18 cellular contexts compared by ENCODE assay signal in genomic region chr11:114216804-114217195, GRCh38.
DNase-seq lines count a peak whose midpoint lies in the region; ATAC-seq and TF ChIP-seq lines count a peak whose summit lies in the region.
"Had no signal": no experiment of that assay in that cellular context is flagged by ENCODE, and none has a peak within 500 bp of the region (broad histone marks: within the 10 kb centered on the region; RNA-seq: fewer than 3 reads in every experiment).

No MANE protein-coding gene starts in this region.

- intact Hi-C loops in activated CD8-positive, alpha-beta T cell treated with anti-CD3 and anti-CD28 coated beads for 36 hours (cut with micrococcal nuclease): no loop called here

- peak overlapping the region; percentile 6 for H3K4me3 Mint-ChIP-seq in activated CD4-positive, alpha-beta T cell treated with anti-CD3 and anti-CD28 coated beads, Interleukin-2, amount 10 ng/mL, durations not matched to agents 7 days and 5 days
- no peak overlapping the region for H3K4me3 Mint-ChIP-seq in activated CD8-positive, alpha-beta T cell treated with anti-CD3 and anti-CD28 coated beads for 36 hours
- peak overlapping the region in 4 of 10 donors; percentile 0 to 21 (median 13) for H3K4me3 Mint-ChIP-seq in naive thymus-derived CD8-positive, alpha-beta T cell
- H3K4me3 Mint-ChIP-seq: CD14-positive monocyte; stimulated activated naive CD8-positive, alpha-beta T cell treated with anti-CD3 and anti-CD28 coated beads, Interleukin-15, Interleukin-2, amounts not matched to agents 100 ng/mL and 50 ng/mL, for 24 hours had no signal

- POLR2A ChIA-PET in activated CD4-positive, alpha-beta T cell treated with anti-CD3 and anti-CD28 coated beads, Interleukin-2, amount 10 ng/mL, durations not matched to agents 7 days and 5 days (lab: Charles Lee): no interaction called here
- POLR2A ChIA-PET in activated CD8-positive, alpha-beta T cell treated with anti-CD3 and anti-CD28 coated beads for 36 hours (lab: Charles Lee): no interaction called here
- POLR2A ChIA-PET in naive thymus-derived CD8-positive, alpha-beta T cell (lab: Charles Lee): no interaction called here

- H3K4me1 Mint-ChIP-seq in activated CD4-positive, alpha-beta T cell treated with anti-CD3 and anti-CD28 coated beads, Interleukin-2, amount 10 ng/mL, durations not matched to agents 7 days and 5 days: peaks cover 42% of the 10 kb centered on the region
- peaks cover 13% of the 10 kb centered on the region for H3K4me1 Mint-ChIP-seq in activated CD8-positive, alpha-beta T cell treated with anti-CD3 and anti-CD28 coated beads for 36 hours (ENCODE audit: low read depth)
- H3K4me1 Mint-ChIP-seq in naive thymus-derived CD8-positive, alpha-beta T cell: peaks cover 18 to 40% (median 23%) of the 10 kb centered on the region in 4 donors

- H3K9me3 Mint-ChIP-seq in activated CD4-positive, alpha-beta T cell treated with anti-CD3 and anti-CD28 coated beads, Interleukin-2, amount 10 ng/mL, durations not matched to agents 7 days and 5 days: no peaks in the 10 kb centered on the region
- H3K9me3 Mint-ChIP-seq in activated CD8-positive, alpha-beta T cell treated with anti-CD3 and anti-CD28 coated beads for 36 hours: no peaks in the 10 kb centered on the region
- H3K9me3 Mint-ChIP-seq in naive thymus-derived CD8-positive, alpha-beta T cell: no peaks in the 10 kb centered on the region
- H3K9me3 Mint-ChIP-seq: stimulated activated naive CD8-positive, alpha-beta T cell treated with anti-CD3 and anti-CD28 coated beads, Interleukin-15, Interleukin-2, amounts not matched to agents 100 ng/mL and 50 ng/mL, for 24 hours had no signal

- H3K27me3 Mint-ChIP-seq in activated CD4-positive, alpha-beta T cell treated with anti-CD3 and anti-CD28 coated beads, Interleukin-2, amount 10 ng/mL, durations not matched to agents 7 days and 5 days: peaks cover 2% of the 10 kb centered on the region
- no peaks in the 10 kb centered on the region for H3K27me3 Mint-ChIP-seq in activated CD8-positive, alpha-beta T cell treated with anti-CD3 and anti-CD28 coated beads for 36 hours
- H3K27me3 Mint-ChIP-seq in naive thymus-derived CD8-positive, alpha-beta T cell: peaks cover 0 to 4% (median 1%) of the 10 kb centered on the region in 5 donors
- H3K27me3 Mint-ChIP-seq: stimulated activated naive CD8-positive, alpha-beta T cell treated with anti-CD3 and anti-CD28 coated beads, Interleukin-15, Interleukin-2, amounts not matched to agents 100 ng/mL and 50 ng/mL, for 24 hours had no signal

- CTCF ChIA-PET in activated CD4-positive, alpha-beta T cell treated with anti-CD3 and anti-CD28 coated beads, Interleukin-2, amount 10 ng/mL, durations not matched to agents 7 days and 5 days (lab: Charles Lee): interaction anchor here (1.0 kb wide), 1 partner anchor 194 kb away, joined by 3 read pairs; no protein-coding TSS in a partner anchor
- CTCF ChIA-PET in activated CD8-positive, alpha-beta T cell treated with anti-CD3 and anti-CD28 coated beads for 36 hours (lab: Charles Lee): interaction anchor here (0.9 kb wide), 1 partner anchor 181 kb away, joined by 3 read pairs; no protein-coding TSS in a partner anchor

- H3K36me3 Mint-ChIP-seq in activated CD4-positive, alpha-beta T cell treated with anti-CD3 and anti-CD28 coated beads, Interleukin-2, amount 10 ng/mL, durations not matched to agents 7 days and 5 days (ENCODE audit: low read depth): peaks cover 2% of the 10 kb centered on the region
- H3K36me3 Mint-ChIP-seq in activated CD8-positive, alpha-beta T cell treated with anti-CD3 and anti-CD28 coated beads for 36 hours (ENCODE audit: low read depth): no peaks in the 10 kb centered on the region
- H3K36me3 Mint-ChIP-seq in naive thymus-derived CD8-positive, alpha-beta T cell: no peaks in the 10 kb centered on the region
- H3K36me3 Mint-ChIP-seq: CD14-positive monocyte had no signal

- in situ Hi-C loops in KBM-7 (cut with MboI; ENCODE audit: low pct_unique_long_range_greater_than_20kb, low sequenced_read_pairs): no loop called here

- no peak for TF ChIP-seq CTCF in activated CD8-positive, alpha-beta T cell treated with anti-CD3 and anti-CD28 coated beads for 36 hours (IDR thresholded peaks at IDR 0.05)

- H3K27ac Mint-ChIP-seq in activated CD4-positive, alpha-beta T cell treated with anti-CD3 and anti-CD28 coated beads, Interleukin-2, amount 10 ng/mL, durations not matched to agents 7 days and 5 days: peak overlapping the region; percentile 79
- H3K27ac Mint-ChIP-seq in activated CD8-positive, alpha-beta T cell treated with anti-CD3 and anti-CD28 coated beads for 36 hours: no peak overlapping the region
- peak overlapping the region in 5 of 10 donors; percentile 1 to 80 (median 4) for H3K27ac Mint-ChIP-seq in naive thymus-derived CD8-positive, alpha-beta T cell
- H3K27ac Mint-ChIP-seq: stimulated activated naive CD8-positive, alpha-beta T cell treated with anti-CD3 and anti-CD28 coated beads, Interleukin-15, Interleukin-2, amounts not matched to agents 100 ng/mL and 50 ng/mL, for 24 hours had no signal

- DNase-seq in activated CD4-positive, alpha-beta T cell treated with anti-CD3 and anti-CD28 coated beads, Interleukin-2, amount 10 ng/mL, durations not matched to agents 7 days and 5 days: peak; percentile 20
- DNase-seq in activated CD4-positive, alpha-beta T cell treated with anti-CD3 and anti-CD28 coated beads for 1 hour: no peak
- DNase-seq in KBM-7 (peak; percentile 65), RKO (ENCODE audit: low spot score) (no peak), DMS53 (lab: John Stamatoyannopoulos, UW) (no peak), SIG-M5 treated with dmso at 0.1 percent for 504 hours (lab: John Stamatoyannopoulos, UW; ENCODE audit: unreplicated experiment) (no peak)
- no peak for DNase-seq in activated CD8-positive, alpha-beta T cell treated with anti-CD3 and anti-CD28 coated beads for 36 hours
- DNase-seq in naive thymus-derived CD8-positive, alpha-beta T cell: no peak
- DNase-seq: activated CD4-positive, CD25-positive, alpha-beta regulatory T cell; DND-41; esophagus squamous epithelium; glutamatergic neuron; Karpas-422; NCI-H1436 treated with DMSO at 0.1 percent for 48 hours; retina; SW 1271 had no signal

- ATAC-seq in activated CD8-positive, alpha-beta T cell treated with anti-CD3 and anti-CD28 coated beads for 36 hours: peak; percentile 61
- peak; percentile 49 to 65 for ATAC-seq in naive thymus-derived CD8-positive, alpha-beta T cell

Comparison
In these comparisons a context has a peak if more than half of its experiments do, and no peak if none do; other contexts are left out.
1. DNase-seq: peak in activated CD4-positive, alpha-beta T cell treated with anti-CD3 and anti-CD28 coated beads, Interleukin-2, amount 10 ng/mL, durations not matched to agents 7 days and 5 days (single experiment) and KBM-7 (single experiment); none in activated CD4-positive, alpha-beta T cell treated with anti-CD3 and anti-CD28 coated beads for 1 hour (single experiment), activated CD8-positive, alpha-beta T cell treated with anti-CD3 and anti-CD28 coated beads for 36 hours (single experiment), naive thymus-derived CD8-positive, alpha-beta T cell (0 of 10), RKO (single experiment), DMS53 (single experiment) and SIG-M5 treated with dmso at 0.1 percent for 504 hours (single experiment).